ENCODE assay signal across 11 cellular contexts in genomic region chr2:97267411-97268074, GRCh38.
DNase-seq lines count a peak whose midpoint lies in the region; ATAC-seq and TF ChIP-seq lines count a peak whose summit lies in the region.
"Had no signal": no experiment of that assay in that cellular context is flagged by ENCODE, and none has a peak within 500 bp of the region (broad histone marks: within the 10 kb centered on the region; RNA-seq: fewer than 3 reads in every experiment).

No MANE protein-coding gene starts in this region.

- no peaks in the 10 kb centered on the region for H3K36me3 ChIP-seq in body of pancreas (replicated peaks in 1 of 2; ENCODE audit: insufficient read depth in 1 of 2, low read depth in 2 of 2)
- no peaks in the 10 kb centered on the region for H3K36me3 ChIP-seq in lung (ENCODE audit: control insufficient read depth in 2 of 2, insufficient read depth in 2 of 2, low read length in 2 of 2)
- no peaks in the 10 kb centered on the region for H3K36me3 ChIP-seq in aorta (ENCODE audit: control insufficient read depth in 1 of 2, insufficient read depth in 2 of 2, low read length in 1 of 2)

- no peaks in the 10 kb centered on the region for H3K27me3 Mint-ChIP-seq in natural killer cell treated with Interleukin-12 subunit alpha and Interleukin-12 subunit beta and Interleukin-15 and Interleukin-18, amount 100 ng/mL, for 72 hours
- H3K27me3 Mint-ChIP-seq in natural killer cell (ENCODE audit: low read depth in 2 of 2): no peaks in the 10 kb centered on the region

- H3K9me3 ChIP-seq in body of pancreas (no peaks in the 10 kb centered on the region), lung (ENCODE audit: control insufficient read depth in 2 of 2, insufficient read depth in 1 of 2, low read length in 1 of 2) (no peaks in the 10 kb centered on the region), aorta (ENCODE audit: control insufficient read depth, low read length) (no peaks in the 10 kb centered on the region)

- H3K4me3 ChIP-seq in body of pancreas (no peak overlapping the region), lung (no peak overlapping the region), aorta (ENCODE audit: low read length in 2 of 2) (no peak overlapping the region)
- H3K4me3 ChIP-seq: BLaER1 had no signal

- ATAC-seq in natural killer cell treated with Interleukin-12 subunit alpha and Interleukin-12 subunit beta and Interleukin-15 and Interleukin-18, amount 100 ng/mL, for 72 hours: peak in 1 of 2 donors; percentile 41
- ATAC-seq in natural killer cell (no peak), body of pancreas (no peak), lung (ENCODE audit: insufficient read depth, low FRiP score) (no peak), aorta (ENCODE audit: low FRiP score) (peak; percentile 48)

- TF ChIP-seq CTCF in natural killer cell (IDR thresholded peaks at IDR 0.05) (no peak), body of pancreas (IDR thresholded peaks at IDR 0.05) (no peak), lung (IDR thresholded peaks at IDR 0.05; ENCODE audit: control extremely low read depth, extremely low read depth) (no peak)

- 83 to 98% methylated on average over 9 to 10 of the region's 10 CpGs for WGBS in body of pancreas, 2 donors
- 97 to 100% methylated on average over 10 of the region's 10 CpGs for WGBS in lung, 2 donors
- 93 to 97% methylated on average over 10 of the region's 10 CpGs for WGBS in aorta, 2 donors

- intact Hi-C loops in natural killer cell (cut with micrococcal nuclease): no loop called here
- intact Hi-C loops in body of pancreas (cut with DNase I): no loop called here
- intact Hi-C loops in aorta (cut with DNase I): no loop called here

- no peaks in the 10 kb centered on the region for H3K9me3 Mint-ChIP-seq in natural killer cell treated with Interleukin-12 subunit alpha and Interleukin-12 subunit beta and Interleukin-15 and Interleukin-18, amount 100 ng/mL, for 72 hours
- no peaks in the 10 kb centered on the region for H3K9me3 Mint-ChIP-seq in natural killer cell

- H3K27me3 ChIP-seq in body of pancreas: no peaks in the 10 kb centered on the region
- H3K27me3 ChIP-seq in lung (ENCODE audit: control insufficient read depth, insufficient read depth): no peaks in the 10 kb centered on the region
- H3K27me3 ChIP-seq in aorta (ENCODE audit: control insufficient read depth in 1 of 2, insufficient read depth in 2 of 2, low read length in 1 of 2): no peaks in the 10 kb centered on the region
- H3K27me3 ChIP-seq: BLaER1 had no signal

- peak; percentile 63 for DNase-seq in natural killer cell treated with Interleukin-12 subunit alpha and Interleukin-12 subunit beta and Interleukin-15 and Interleukin-18, amount 100 ng/mL, for 72 hours (ENCODE audit: low spot score)
- DNase-seq in natural killer cell: no peak
- DNase-seq in body of pancreas: peak in 3 of 4 donors; percentile 5 to 14 (median 10)
- peak; percentile 28 for DNase-seq in lung (ENCODE audit: low spot score)
- DNase-seq in aorta: peak; percentile 50 to 74
- DNase-seq in GF-D8 (lab: John Stamatoyannopoulos, UW): no peak
- no peak for DNase-seq in caudate nucleus (lab: John Stamatoyannopoulos, UW)
- no peak for DNase-seq in NCI-H2227 (lab: John Stamatoyannopoulos, UW; ENCODE audit: unreplicated experiment)
- DNase-seq: stimulated activated CD8-positive, alpha-beta memory T cell treated with anti-CD3 and anti-CD28 coated beads, Interleukin-4, amount 100 ng/mL, for 48 hours had no signal

- no peak overlapping the region for H3K4me3 Mint-ChIP-seq in natural killer cell treated with Interleukin-12 subunit alpha and Interleukin-12 subunit beta and Interleukin-15 and Interleukin-18, amount 100 ng/mL, for 72 hours
- no peak overlapping the region for H3K4me3 Mint-ChIP-seq in natural killer cell

- H3K27ac ChIP-seq in body of pancreas (no peak overlapping the region), lung (ENCODE audit: low read depth in 1 of 2, low read length in 1 of 2) (no peak overlapping the region), aorta (ENCODE audit: low read depth in 1 of 2, low read length in 2 of 2) (no peak overlapping the region), caudate nucleus (ENCODE audit: low read depth, low read length) (no peak overlapping the region)
- H3K27ac ChIP-seq: BLaER1, parathyroid adenoma had no signal

- H3K27ac Mint-ChIP-seq in natural killer cell treated with Interleukin-12 subunit alpha and Interleukin-12 subunit beta and Interleukin-15 and Interleukin-18, amount 100 ng/mL, for 72 hours: no peak overlapping the region
- no peak overlapping the region for H3K27ac Mint-ChIP-seq in natural killer cell

- H3K4me1 ChIP-seq in body of pancreas: no peaks in the 10 kb centered on the region
- H3K4me1 ChIP-seq in lung (ENCODE audit: control insufficient read depth in 2 of 2, insufficient read depth in 2 of 2, low read length in 2 of 2): no peaks in the 10 kb centered on the region
- no peaks in the 10 kb centered on the region for H3K4me1 ChIP-seq in aorta (ENCODE audit: control insufficient read depth in 1 of 2, insufficient read depth in 2 of 2, low read length in 2 of 2)
- H3K4me1 ChIP-seq: BLaER1, parathyroid adenoma had no signal

- H3K4me1 Mint-ChIP-seq in natural killer cell treated with Interleukin-12 subunit alpha and Interleukin-12 subunit beta and Interleukin-15 and Interleukin-18, amount 100 ng/mL, for 72 hours (ENCODE audit: low read depth in 2 of 2): no peaks in the 10 kb centered on the region
- H3K4me1 Mint-ChIP-seq in natural killer cell: no peaks in the 10 kb centered on the region

- H3K36me3 Mint-ChIP-seq in natural killer cell treated with Interleukin-12 subunit alpha and Interleukin-12 subunit beta and Interleukin-15 and Interleukin-18, amount 100 ng/mL, for 72 hours: no peaks in the 10 kb centered on the region
- H3K36me3 Mint-ChIP-seq in natural killer cell: no peaks in the 10 kb centered on the region

- no peak for TF ChIP-seq POLR2A in body of pancreas (IDR thresholded peaks at IDR 0.05)

Comparison
In these comparisons a context has a peak if more than half of its experiments do, and no peak if none do; other contexts are left out.
1. DNase-seq: peak in natural killer cell treated with Interleukin-12 subunit alpha and Interleukin-12 subunit beta and Interleukin-15 and Interleukin-18, amount 100 ng/mL, for 72 hours (single experiment), body of pancreas (3 of 4), lung (single experiment) and aorta (2 of 2); none in natural killer cell (single experiment), GF-D8 (single experiment), caudate nucleus (0 of 61) and NCI-H2227 (single experiment).